Comparison of ENCODE assay signal across 1 cellular context in the genomic region with DNA sequence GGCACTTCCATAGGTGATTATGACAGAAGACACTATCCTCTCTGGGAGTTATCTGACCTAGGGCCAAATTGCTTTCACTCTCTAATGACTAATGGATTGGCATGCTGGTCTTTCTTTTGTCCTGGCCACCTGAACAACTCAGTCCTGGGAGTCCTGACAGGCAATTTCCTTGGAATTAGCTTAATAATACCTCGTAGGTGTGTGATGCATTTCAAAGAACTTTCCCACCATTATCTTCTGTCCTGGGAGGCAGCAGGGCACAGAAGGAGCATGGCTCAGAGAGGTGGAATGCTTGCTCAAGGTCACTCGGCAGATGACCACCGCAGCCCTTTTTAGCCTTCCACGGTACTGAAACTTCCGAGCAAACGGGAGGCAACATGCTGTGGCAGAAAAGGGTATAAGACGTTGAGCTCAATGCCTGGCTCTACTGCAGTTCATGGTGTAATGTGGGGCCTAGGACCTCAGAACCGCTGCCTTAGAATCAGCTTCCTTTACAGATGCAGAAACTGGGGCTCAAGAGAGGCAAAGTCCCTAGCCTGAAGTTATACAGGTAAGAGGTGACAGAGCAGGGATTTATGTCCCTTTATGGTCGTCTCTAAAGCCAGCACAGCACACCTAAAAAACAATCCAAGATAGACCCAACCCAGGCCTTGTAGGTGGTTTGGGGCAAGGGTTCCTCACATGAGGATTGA.
A peak's percentile ranks its signal among the peaks of the same experiment; 100 is the strongest.
TF ChIP-seq lines count a peak whose summit lies in the region.

No MANE protein-coding gene starts in this region.

TF ChIP-seq in WTC11, 78 proteins besides CTCF, POLR2A, EP300 and RAD21 (continued from another document):
- TF ChIP-seq FOXP4 (CRISPR knock-in tag; IDR thresholded peaks at IDR 0.05) (no peak; the same call in 1 of the 2 replicates), ZSCAN18 (CRISPR knock-in tag; IDR thresholded peaks at IDR 0.05) (no peak), JAZF1 (CRISPR knock-in tag; IDR thresholded peaks at IDR 0.05) (no peak), TEAD4 (CRISPR knock-in tag; IDR thresholded peaks at IDR 0.05) (peak; percentile 78; the same call in 1 of the 2 replicates), GTF2I (CRISPR knock-in tag; conservative IDR thresholded peaks at IDR 0.05) (no peak), ELF4 (CRISPR knock-in tag; IDR thresholded peaks at IDR 0.05; ENCODE audit: low read depth) (no peak), OVOL2 (CRISPR knock-in tag; IDR thresholded peaks at IDR 0.05; ENCODE audit: borderline replicate concordance) (no peak), TEAD1 (CRISPR knock-in tag; IDR thresholded peaks at IDR 0.05) (peak; percentile 97)
TF ChIP-seq in WTC11: peak in this region for 26.
